12 cellular contexts compared by ENCODE assay signal in genomic region chr3:150345021-150345538, GRCh38.
A peak's percentile ranks its signal among the peaks of the same experiment; 100 is the strongest.
DNase-seq lines count a peak whose midpoint lies in the region; ATAC-seq and FAIRE-seq lines count a peak whose summit lies in the region.
"Had no signal": no experiment of that assay in that cellular context is flagged by ENCODE, and none has a peak within 500 bp of the region (broad histone marks: within the 10 kb centered on the region; RNA-seq: fewer than 3 reads in every experiment).

No MANE protein-coding gene starts in this region.

- no peak overlapping the region for H3K4me3 Mint-ChIP-seq in stimulated activated effector memory CD8-positive, alpha-beta T cell treated with anti-CD3 and anti-CD28 coated beads, Interleukin-12 subunit alpha, Interleukin-12 subunit beta, amount 100 ng/mL, for 72 hours

- no peak for FAIRE-seq in urothelium cell line (lab: Jason Lieb, UNC)

- H3K36me3 Mint-ChIP-seq in stimulated activated effector memory CD8-positive, alpha-beta T cell treated with anti-CD3 and anti-CD28 coated beads, Interleukin-12 subunit alpha, Interleukin-12 subunit beta, amount 100 ng/mL, for 72 hours: no peaks in the 10 kb centered on the region

- no peak for ATAC-seq in stimulated activated effector memory CD8-positive, alpha-beta T cell treated with anti-CD3 and anti-CD28 coated beads, Interleukin-12 subunit alpha, Interleukin-12 subunit beta, amount 100 ng/mL, for 72 hours

- no peaks in the 10 kb centered on the region for H3K4me1 Mint-ChIP-seq in stimulated activated effector memory CD8-positive, alpha-beta T cell treated with anti-CD3 and anti-CD28 coated beads, Interleukin-12 subunit alpha, Interleukin-12 subunit beta, amount 100 ng/mL, for 72 hours

- DNase-seq in SIG-M5 treated with dmso at 0.1 percent for 504 hours (lab: John Stamatoyannopoulos, UW; ENCODE audit: unreplicated experiment): peak; percentile 79
- no peak for DNase-seq in SIG-M5 (lab: John Stamatoyannopoulos, UW)
- DNase-seq in astrocyte of the hippocampus (ENCODE audit: low read depth, low spot score): peak; percentile 63
- DNase-seq in kidney tubule cell (ENCODE audit: low spot score): peak; percentile 99
- peak; percentile 62 for DNase-seq in urothelium cell line (ENCODE audit: low spot score)
- no peak for DNase-seq in activated CD4-positive, alpha-beta T cell treated with anti-CD3 and anti-CD28 coated beads for 1 hour
- DNase-seq in stimulated activated effector memory CD8-positive, alpha-beta T cell treated with anti-CD3 and anti-CD28 coated beads, Interleukin-12 subunit alpha, Interleukin-12 subunit beta, amount 100 ng/mL, for 72 hours (ENCODE audit: low spot score in 2 of 2): no peak
- no peak for DNase-seq in NCI-H2081 treated with DMSO at 0.1 percent for 48 hours (lab: John Stamatoyannopoulos, UW)
- DNase-seq: activated effector memory CD4-positive, alpha-beta T cell treated with anti-CD3 and anti-CD28 coated beads, Interleukin-2, amount 50 U/mL, for 16 hours; cortex of kidney; NCI-H1105; substantia nigra had no signal

- H3K9me3 Mint-ChIP-seq in stimulated activated effector memory CD8-positive, alpha-beta T cell treated with anti-CD3 and anti-CD28 coated beads, Interleukin-12 subunit alpha, Interleukin-12 subunit beta, amount 100 ng/mL, for 72 hours: no peaks in the 10 kb centered on the region

- no peak overlapping the region for H3K27ac Mint-ChIP-seq in stimulated activated effector memory CD8-positive, alpha-beta T cell treated with anti-CD3 and anti-CD28 coated beads, Interleukin-12 subunit alpha, Interleukin-12 subunit beta, amount 100 ng/mL, for 72 hours

Comparison
In these comparisons a context has a peak if more than half of its experiments do, and no peak if none do; other contexts are left out.
1. DNase-seq: peak in SIG-M5 treated with dmso at 0.1 percent for 504 hours (single experiment), astrocyte of the hippocampus (single experiment), kidney tubule cell (single experiment) and urothelium cell line (single experiment); none in SIG-M5 (single experiment), activated CD4-positive, alpha-beta T cell treated with anti-CD3 and anti-CD28 coated beads for 1 hour (single experiment), stimulated activated effector memory CD8-positive, alpha-beta T cell treated with anti-CD3 and anti-CD28 coated beads, Interleukin-12 subunit alpha, Interleukin-12 subunit beta, amount 100 ng/mL, for 72 hours (0 of 2) and NCI-H2081 treated with DMSO at 0.1 percent for 48 hours (single experiment).